8 cellular contexts compared by ENCODE assay signal in genomic region chr4:89438102-89438831, GRCh38.
A peak's percentile ranks its signal among the peaks of the same experiment; 100 is the strongest.
DNase-seq lines count a peak whose midpoint lies in the region; ATAC-seq lines count a peak whose summit lies in the region.

No MANE protein-coding gene starts in this region.

- ATAC-seq in HG02610 (IDR thresholded peaks at IDR 0.05; ENCODE audit: unreplicated experiment) = peak; percentile 72
- peak; percentile 15 for ATAC-seq in esophagus mucosa

- DNase-seq in DMS153 (lab: John Stamatoyannopoulos, UW) (peak; percentile 5), DMS153 treated with DMSO at 0.1 percent for 48 hours (lab: John Stamatoyannopoulos, UW; ENCODE audit: unreplicated experiment) (no peak), NCI-H460 (ENCODE audit: extremely low read depth, low read depth) (peak; percentile 58), pons (ENCODE audit: low spot score) (peak; percentile 21), NCI-H446 treated with DMSO at 0.1 percent for 48 hours (lab: John Stamatoyannopoulos, UW) (no peak)
- peak; percentile 28 to 37 for DNase-seq in activated CD4-positive, alpha-beta T cell treated with anti-CD3 and anti-CD28 coated beads, Interleukin-2, amount 50 U/mL, for 4 hours

Comparison
In these comparisons a context has a peak if more than half of its experiments do, and no peak if none do; other contexts are left out.
1. DNase-seq: peak in DMS153 (single experiment), NCI-H460 (single experiment), activated CD4-positive, alpha-beta T cell treated with anti-CD3 and anti-CD28 coated beads, Interleukin-2, amount 50 U/mL, for 4 hours (2 of 2) and pons (single experiment); none in DMS153 treated with DMSO at 0.1 percent for 48 hours (single experiment) and NCI-H446 treated with DMSO at 0.1 percent for 48 hours (single experiment).